ENCODE assay signal across 8 cellular contexts in genomic region chr6:80214436-80215022, GRCh38.
DNase-seq lines count a peak whose midpoint lies in the region; ATAC-seq, FAIRE-seq and TF ChIP-seq lines count a peak whose summit lies in the region.

No MANE protein-coding gene starts in this region.

- no peak overlapping the region for H3K27ac ChIP-seq in left lung

- no peak for FAIRE-seq in H54 (lab: Jason Lieb, UNC)

- TF ChIP-seq CTCF in left lung (IDR thresholded peaks at IDR 0.05) (peak; percentile 46 to 68), type B pancreatic cell (conservative IDR thresholded peaks at IDR 0.05) (peak; percentile 87)

- intact Hi-C loops in left lung (cut with DNase I), result no loop called here

- CTCF ChIA-PET in activated naive CD4-positive, alpha-beta T cell treated with anti-CD3 and anti-CD28 coated beads, Interleukin-2, amount 10 ng/mL, durations not matched to agents 7 days and 5 days (lab: Charles Lee), result interaction anchor here (0.5 to 1.9 kb wide), 7 partner anchors 12 to 1792 kb away, joined by 3 to 6 read pairs (median 3); no protein-coding TSS in a partner anchor

- TF ChIP-seq POLR2A in H54 (IDR thresholded peaks at IDR 0.05; ENCODE audit: low read depth, low read length), result no peak

- no peaks in the 10 kb centered on the region for H3K4me1 ChIP-seq in left lung

- H3K4me3 Mint-ChIP-seq in activated naive CD4-positive, alpha-beta T cell treated with anti-CD3 and anti-CD28 coated beads, Interleukin-2, amount 10 ng/mL, durations not matched to agents 7 days and 5 days, result no peak overlapping the region
- H3K4me3 Mint-ChIP-seq in central memory CD8-positive, alpha-beta T cell, result no peak overlapping the region
- H3K4me3 Mint-ChIP-seq in type B pancreatic cell, result no peak overlapping the region

- peak; percentile 23 for DNase-seq in activated naive CD4-positive, alpha-beta T cell treated with anti-CD3 and anti-CD28 coated beads, Interleukin-2, amount 10 ng/mL, durations not matched to agents 7 days and 5 days
- no peak for DNase-seq in activated naive CD4-positive, alpha-beta T cell treated with Interleukin-2 at 50 U/mL for 16 hours
- DNase-seq in H54 (ENCODE audit: insufficient read length, low spot score) (peak; percentile 6), KBM-7 (peak; percentile 43), OCI-M1 (lab: John Stamatoyannopoulos, UW) (peak; percentile 84), left lung (no peak), type B pancreatic cell (ENCODE audit: extremely low spot score, unreplicated experiment) (no peak)
- DNase-seq in central memory CD8-positive, alpha-beta T cell (ENCODE audit: low spot score in 2 of 2), result no peak

- no peaks in the 10 kb centered on the region for H3K9me3 Mint-ChIP-seq in activated naive CD4-positive, alpha-beta T cell treated with anti-CD3 and anti-CD28 coated beads, Interleukin-2, amount 10 ng/mL, durations not matched to agents 7 days and 5 days
- peaks cover 2% of the 10 kb centered on the region for H3K9me3 Mint-ChIP-seq in central memory CD8-positive, alpha-beta T cell
- H3K9me3 Mint-ChIP-seq in type B pancreatic cell, result peaks cover 2% of the 10 kb centered on the region

- H3K27me3 Mint-ChIP-seq in activated naive CD4-positive, alpha-beta T cell treated with anti-CD3 and anti-CD28 coated beads, Interleukin-2, amount 10 ng/mL, durations not matched to agents 7 days and 5 days, result no peaks in the 10 kb centered on the region
- H3K27me3 Mint-ChIP-seq in central memory CD8-positive, alpha-beta T cell, result no peaks in the 10 kb centered on the region
- H3K27me3 Mint-ChIP-seq in type B pancreatic cell, result no peaks in the 10 kb centered on the region

- in situ Hi-C loops in KBM-7 (cut with MboI; ENCODE audit: low pct_unique_long_range_greater_than_20kb, low sequenced_read_pairs), result no loop called here

- ATAC-seq in central memory CD8-positive, alpha-beta T cell (replicated peaks; ENCODE audit: extremely low read depth, poor library complexity, severe bottlenecking), result no peak
- peak; percentile 92 for ATAC-seq in left lung

- H3K27me3 ChIP-seq in left lung, result no peaks in the 10 kb centered on the region

- H3K27ac Mint-ChIP-seq in activated naive CD4-positive, alpha-beta T cell treated with anti-CD3 and anti-CD28 coated beads, Interleukin-2, amount 10 ng/mL, durations not matched to agents 7 days and 5 days, result no peak overlapping the region
- peak overlapping the region; percentile 10 for H3K27ac Mint-ChIP-seq in central memory CD8-positive, alpha-beta T cell (ENCODE audit: low read depth)
- H3K27ac Mint-ChIP-seq in type B pancreatic cell, result no peak overlapping the region

- no peaks in the 10 kb centered on the region for H3K9me3 ChIP-seq in left lung

- no peaks in the 10 kb centered on the region for H3K4me1 Mint-ChIP-seq in activated naive CD4-positive, alpha-beta T cell treated with anti-CD3 and anti-CD28 coated beads, Interleukin-2, amount 10 ng/mL, durations not matched to agents 7 days and 5 days
- no peaks in the 10 kb centered on the region for H3K4me1 Mint-ChIP-seq in central memory CD8-positive, alpha-beta T cell
- H3K4me1 Mint-ChIP-seq in type B pancreatic cell (ENCODE audit: unreplicated experiment), result peaks cover 23% of the 10 kb centered on the region

- H3K4me3 ChIP-seq in left lung, result no peak overlapping the region

- H3K36me3 ChIP-seq in left lung, result no peaks in the 10 kb centered on the region

- peaks cover 2% of the 10 kb centered on the region for H3K36me3 Mint-ChIP-seq in activated naive CD4-positive, alpha-beta T cell treated with anti-CD3 and anti-CD28 coated beads, Interleukin-2, amount 10 ng/mL, durations not matched to agents 7 days and 5 days
- H3K36me3 Mint-ChIP-seq in central memory CD8-positive, alpha-beta T cell (ENCODE audit: insufficient read depth), result peaks cover under 1% of the 10 kb centered on the region
- peaks cover 8% of the 10 kb centered on the region for H3K36me3 Mint-ChIP-seq in type B pancreatic cell

Comparison
In these comparisons a context has a peak if more than half of its experiments do, and no peak if none do; other contexts are left out.
1. DNase-seq: peak in activated naive CD4-positive, alpha-beta T cell treated with anti-CD3 and anti-CD28 coated beads, Interleukin-2, amount 10 ng/mL, durations not matched to agents 7 days and 5 days (single experiment), H54 (single experiment), KBM-7 (single experiment) and OCI-M1 (single experiment); none in activated naive CD4-positive, alpha-beta T cell treated with Interleukin-2 at 50 U/mL for 16 hours (single experiment), central memory CD8-positive, alpha-beta T cell (0 of 2), left lung (0 of 2) and type B pancreatic cell (single experiment).